14 cellular contexts compared by ENCODE assay signal in genomic region chr2:172278642-172279041, GRCh38.
DNase-seq lines count a peak whose midpoint lies in the region; ATAC-seq and TF ChIP-seq lines count a peak whose summit lies in the region.
"Had no signal": no experiment of that assay in that cellular context is flagged by ENCODE, and none has a peak within 500 bp of the region (broad histone marks: within the 10 kb centered on the region; RNA-seq: fewer than 3 reads in every experiment).

No MANE protein-coding gene starts in this region.

- POLR2A ChIA-PET in A673 (lab: Charles Lee; ENCODE audit: low non-redundant PET) (no interaction called here), RWPE1 (lab: Yijun Ruan, JAX; ENCODE audit: low non-redundant PET) (no interaction called here)

- no peak overlapping the region for H3K27ac ChIP-seq in A673 (ENCODE audit: low read depth, low read length, poor library complexity, severe bottlenecking)
- H3K27ac ChIP-seq in GM23338 (ENCODE audit: low read depth), result no peak overlapping the region
- H3K27ac ChIP-seq in RWPE1, result peak overlapping the region; percentile 34; the same call in 1 of the 2 replicates
- H3K27ac ChIP-seq in Peyer's patch, result no peak overlapping the region
- H3K27ac ChIP-seq: GM23248 had no signal

- no peak overlapping the region for H3K27ac Mint-ChIP-seq in GM23338
- no peak overlapping the region for H3K27ac Mint-ChIP-seq in endothelial cell (ENCODE audit: unreplicated experiment)
- H3K27ac Mint-ChIP-seq: CD4-positive, CD25-positive, alpha-beta regulatory T cell; H9 had no signal

- peaks cover 6% of the 10 kb centered on the region for H3K9me3 ChIP-seq in A673 (ENCODE audit: low read depth, low read length, poor library complexity, severe bottlenecking)
- H3K9me3 ChIP-seq in Peyer's patch, result no peaks in the 10 kb centered on the region

- H3K9me2 ChIP-seq in GM23338 (ENCODE audit: insufficient read depth), result peaks cover 4% of the 10 kb centered on the region; the same call in 1 of the 2 replicates

- H3K4me1 ChIP-seq in A673 (ENCODE audit: insufficient read depth, low read length, poor library complexity, severe bottlenecking) (peaks cover 6% of the 10 kb centered on the region), GM23338 (ENCODE audit: insufficient read depth) (peaks cover 19% of the 10 kb centered on the region), Peyer's patch (no peaks in the 10 kb centered on the region)

- H2AFZ ChIP-seq in GM23338, result peak overlapping the region; percentile 83; the same call in 1 of the 2 replicates
- H2AFZ ChIP-seq: GM23248 had no signal

- no peak for ATAC-seq in GM23338

- no TSS peak for BruUV-seq in A673 (replicated peaks; lab: Mats Ljungman, UMichigan)

- DNase-seq in A673 (ENCODE audit: low spot score) (peak; percentile 12), GM23338 (ENCODE audit: low spot score) (no peak), RWPE1 (ENCODE audit: low spot score) (no peak), left kidney (ENCODE audit: low read depth, low spot score) (peak; percentile 72), endothelial cell (ENCODE audit: low spot score) (no peak), Peyer's patch (no peak), NCI-H69 (lab: John Stamatoyannopoulos, UW) (no peak)
- DNase-seq: AML-193; CD4-positive, CD25-positive, alpha-beta regulatory T cell; DMS53; GF-D8; GM23248; H9 had no signal

- no peak overlapping the region for H3K4me2 ChIP-seq in GM23338

- CTCF ChIA-PET in A673 (lab: Charles Lee) (interaction anchor here (0.6 kb wide), 2 partner anchors 130 to 165 kb away, joined by 4 read pairs; no protein-coding TSS in a partner anchor), RWPE1 (lab: Yijun Ruan, JAX) (interaction anchor here (0.6 kb wide), 1 partner anchor 335 kb away, joined by 3 read pairs; no protein-coding TSS in a partner anchor)

- H3K27me3 Mint-ChIP-seq in GM23338 (ENCODE audit: insufficient read depth, low read depth, poor library complexity), result peaks cover 11% of the 10 kb centered on the region
- peaks cover 2% of the 10 kb centered on the region for H3K27me3 Mint-ChIP-seq in endothelial cell (ENCODE audit: unreplicated experiment)

- no peaks in the 10 kb centered on the region for H3K79me2 ChIP-seq in GM23338 (replicated peaks; ENCODE audit: insufficient read depth)

- H3K27me3 ChIP-seq in A673 (replicated peaks; ENCODE audit: insufficient read depth, low read depth, low read length, poor library complexity) (no peaks in the 10 kb centered on the region), GM23338 (ENCODE audit: insufficient read depth) (no peaks in the 10 kb centered on the region), Peyer's patch (no peaks in the 10 kb centered on the region)
- H3K27me3 ChIP-seq: BLaER1 treated with 17β-estradiol and CSF1 and Interleukin-3, amounts not matched to agents 10 nM and 100 nM had no signal

- intact Hi-C loops in A673 (cut with micrococcal nuclease; ENCODE audit: unreplicated experiment), result no loop called here

- H3K4me1 Mint-ChIP-seq in GM23338, result peaks cover 13% of the 10 kb centered on the region
- H3K4me1 Mint-ChIP-seq in endothelial cell (ENCODE audit: unreplicated experiment), result no peaks in the 10 kb centered on the region

- TF ChIP-seq POLR2A in Peyer's patch (IDR thresholded peaks at IDR 0.05), result no peak

- H3K9me3 Mint-ChIP-seq in GM23338 (peaks cover 13% of the 10 kb centered on the region), endothelial cell (ENCODE audit: unreplicated experiment) (no peaks in the 10 kb centered on the region)

- H3K36me3 Mint-ChIP-seq in GM23338 (ENCODE audit: low read depth), result peaks cover 14% of the 10 kb centered on the region
- H3K36me3 Mint-ChIP-seq in endothelial cell (ENCODE audit: low read depth, unreplicated experiment), result no peaks in the 10 kb centered on the region
- H3K36me3 Mint-ChIP-seq: CD4-positive, CD25-positive, alpha-beta regulatory T cell had no signal

- no peak overlapping the region for H3K4me3 ChIP-seq in A673 (ENCODE audit: low read depth, low read length, poor library complexity, severe bottlenecking)
- no peak overlapping the region for H3K4me3 ChIP-seq in GM23338
- no peak overlapping the region for H3K4me3 ChIP-seq in Peyer's patch
- H3K4me3 ChIP-seq: BLaER1 treated with 17β-estradiol and CSF1 and Interleukin-3, amounts not matched to agents 10 nM and 100 nM; GM23248 had no signal

- H3K36me3 ChIP-seq in A673 (ENCODE audit: insufficient read depth, low read length, poor library complexity, severe bottlenecking) (no peaks in the 10 kb centered on the region), GM23338 (ENCODE audit: insufficient read depth) (no peaks in the 10 kb centered on the region), Peyer's patch (no peaks in the 10 kb centered on the region)
- H3K36me3 ChIP-seq: BLaER1 treated with 17β-estradiol and CSF1 and Interleukin-3, amounts not matched to agents 10 nM and 100 nM had no signal

- TF ChIP-seq CTCF in A673 (conservative IDR thresholded peaks at IDR 0.05; ENCODE audit: low read depth, low read length), result no peak
- TF ChIP-seq CTCF in GM23338 (conservative IDR thresholded peaks at IDR 0.05; ENCODE audit: low read depth in 2 of 2), result no peak
- TF ChIP-seq CTCF in RWPE1 (conservative IDR thresholded peaks at IDR 0.05; ENCODE audit: low read depth), result no peak
- TF ChIP-seq CTCF in endothelial cell (IDR thresholded peaks at IDR 0.05; ENCODE audit: unreplicated experiment), result no peak
- TF ChIP-seq CTCF in Peyer's patch (IDR thresholded peaks at IDR 0.05), result no peak

- no peaks in the 10 kb centered on the region for H3F3A ChIP-seq in GM23338 (replicated peaks; ENCODE audit: low read depth)

- no peak overlapping the region for H3K4me3 Mint-ChIP-seq in GM23338
- H3K4me3 Mint-ChIP-seq in endothelial cell (ENCODE audit: unreplicated experiment), result no peak overlapping the region
- H3K4me3 Mint-ChIP-seq: CD4-positive, CD25-positive, alpha-beta regulatory T cell; H9 had no signal

- no peaks in the 10 kb centered on the region for H4K20me1 ChIP-seq in GM23338 (replicated peaks; ENCODE audit: insufficient read depth)
- H4K20me1 ChIP-seq: BLaER1 treated with 17β-estradiol and CSF1 and Interleukin-3, amounts not matched to agents 10 nM and 100 nM had no signal

TF ChIP-seq in GM23338, 12 proteins besides CTCF, POLR2A, EP300 and RAD21 (continues in another document):
- TF ChIP-seq ZNF331 (CRISPR knock-in tag; IDR thresholded peaks at IDR 0.05; ENCODE audit: low read depth), result no peak
- TF ChIP-seq STAT1 (IDR thresholded peaks at IDR 0.05; ENCODE audit: unreplicated experiment), result no peak
- TF ChIP-seq CREB1 (CRISPR knock-in tag; IDR thresholded peaks at IDR 0.05; ENCODE audit: low read depth), result no peak
- no peak for TF ChIP-seq ZNF114 (CRISPR knock-in tag; IDR thresholded peaks at IDR 0.05)
- no peak for TF ChIP-seq JUNB (IDR thresholded peaks at IDR 0.05; ENCODE audit: unreplicated experiment)
- no peak for TF ChIP-seq REST (IDR thresholded peaks at IDR 0.05; ENCODE audit: unreplicated experiment)

Comparison
In these comparisons a context has a peak if more than half of its experiments do, and no peak if none do; other contexts are left out.
1. DNase-seq: peak in A673 (single experiment) and left kidney (single experiment); none in GM23338 (single experiment), RWPE1 (single experiment), endothelial cell (single experiment), Peyer's patch (0 of 3) and NCI-H69 (single experiment).